ENCODE assay signal across 8 cellular contexts in the genomic region with DNA sequence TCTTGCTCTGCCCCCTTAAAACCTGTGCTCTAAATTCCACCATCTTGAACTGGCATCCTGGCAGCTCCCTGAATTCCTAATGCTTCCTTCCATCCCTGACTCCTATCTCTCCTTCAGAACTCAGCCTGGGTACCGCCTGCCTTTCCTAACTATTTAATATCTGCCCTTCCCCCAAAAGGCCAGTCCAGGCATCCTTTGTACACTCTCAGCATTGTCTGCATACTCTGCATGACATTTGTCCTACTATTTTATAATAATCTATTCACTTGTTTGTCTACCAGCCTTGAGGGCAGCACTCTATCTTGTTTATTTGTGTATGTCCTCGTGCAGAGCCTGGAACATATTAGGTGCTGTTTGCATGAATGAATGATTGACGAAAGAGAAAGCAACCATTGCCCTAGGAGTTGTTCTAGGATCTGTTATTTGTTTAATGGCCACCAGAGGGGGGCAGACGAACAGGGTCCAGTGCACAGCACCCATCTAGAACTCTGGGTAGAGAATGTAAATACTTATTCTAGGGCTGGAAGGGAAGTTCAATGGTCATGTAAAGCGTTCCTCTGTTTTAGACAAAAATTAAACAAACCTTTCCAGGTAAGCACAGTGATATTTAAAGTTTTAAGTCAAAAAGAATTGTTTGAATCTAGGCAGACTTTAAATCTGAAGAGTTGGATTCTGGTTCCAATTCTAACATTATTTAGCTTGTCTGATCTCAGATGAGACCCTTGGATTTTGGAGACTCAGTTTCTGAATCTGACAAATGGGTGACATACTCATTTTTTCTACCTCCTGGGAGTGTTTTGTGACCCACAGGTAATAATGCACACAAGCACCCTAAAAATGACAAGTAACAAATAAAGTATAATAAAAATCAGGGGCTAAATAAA.
DNase-seq lines count a peak whose midpoint lies in the region; ATAC-seq and TF ChIP-seq lines count a peak whose summit lies in the region.

No MANE protein-coding gene starts in this region.

- peak; percentile 78 for TF ChIP-seq CTCF in AG04450 (IDR thresholded peaks at IDR 0.05; ENCODE audit: low read depth, low read length)
- peak; percentile 79 for TF ChIP-seq CTCF in GM12873 (IDR thresholded peaks at IDR 0.05; ENCODE audit: insufficient read depth, low read depth, low read length, missing control alignments)
- TF ChIP-seq CTCF in liver (IDR thresholded peaks at IDR 0.05; ENCODE audit: low read depth, low read length, missing input control) = peak; percentile 77

- POLR2A ChIA-PET in AG04450 (lab: Yijun Ruan, JAX) = no interaction called here

- 11% methylated on average over 5 of the region's 5 CpGs for WGBS in liver

- peak; percentile 92 for ATAC-seq in HG02588 (IDR thresholded peaks at IDR 0.05; ENCODE audit: unreplicated experiment)

- H3K27me3 ChIP-seq in AG04450 (ENCODE audit: control insufficient read depth, insufficient read depth, low read length) (no peaks in the 10 kb centered on the region), liver (ENCODE audit: control insufficient read depth in 4 of 4, insufficient read depth in 4 of 4, low read length in 3 of 4) (no peaks in the 10 kb centered on the region)

- DNase-seq in AG04450 (ENCODE audit: low read depth, low spot score) (peak; percentile 50), NAMALWA (ENCODE audit: low spot score) (peak; percentile 82), T-helper 9 cell (peak; percentile 5), cerebellum (ENCODE audit: low spot score) (peak; percentile 75)
- peak; percentile 20 for DNase-seq in stimulated activated CD8-positive, alpha-beta memory T cell treated with anti-CD3 and anti-CD28 coated beads, Interleukin-12 subunit alpha, Interleukin-12 subunit beta, amount 100 ng/mL, for 24 hours (ENCODE audit: extremely low read depth)

- no peaks in the 10 kb centered on the region; the same call in 1 of the 2 replicates for H3K9me3 ChIP-seq in AG04450 (ENCODE audit: control insufficient read depth, insufficient read depth, low read length)
- no peaks in the 10 kb centered on the region for H3K9me3 ChIP-seq in liver (ENCODE audit: control insufficient read depth in 4 of 4, low read length in 3 of 4)

- no peaks in the 10 kb centered on the region for H3K36me3 ChIP-seq in liver (ENCODE audit: control insufficient read depth in 4 of 4, insufficient read depth in 3 of 4, low read depth in 1 of 4, low read length in 3 of 4)

- peak; percentile 99 to 100 for TF ChIP-seq RAD21 in liver (IDR thresholded peaks at IDR 0.05)

- H3K4me1 ChIP-seq in liver (ENCODE audit: control insufficient read depth in 4 of 4, insufficient read depth in 4 of 4, low read length in 3 of 4) = peaks cover 0 to 4% (median 0%) of the 10 kb centered on the region in 4 donors

- H3K4me3 ChIP-seq in AG04450 (ENCODE audit: low read depth, low read length) (no peak overlapping the region), liver (ENCODE audit: low read depth in 1 of 3, low read length in 3 of 3) (peak overlapping the region in 1 of 3 donors; percentile 13)

- peak overlapping the region; percentile 24 to 42 for H3K9ac ChIP-seq in liver (ENCODE audit: low read depth in 1 of 2, low read length in 2 of 2)

- CTCF ChIA-PET in AG04450 (lab: Charles Lee) = interaction anchor here (0.6 to 7.5 kb wide), 58 partner anchors 8 to 479 kb away, joined by 3 to 119 read pairs (median 4); a partner anchor contains a TSS

- H3K27ac ChIP-seq in AG04450 (ENCODE audit: low read depth, low read length) (no peak overlapping the region), liver (ENCODE audit: low read depth in 1 of 2, low read length in 2 of 2) (no peak overlapping the region)

TF ChIP-seq in liver, 16 proteins besides CTCF, POLR2A, EP300 and RAD21:
- peak; percentile 4 for TF ChIP-seq NR2F2 (IDR thresholded peaks at IDR 0.05)
- TF ChIP-seq RXRA (IDR thresholded peaks at IDR 0.05) = peak in 1 of 2 donors; percentile 19
- TF ChIP-seq FOXA1 (IDR thresholded peaks at IDR 0.05) = no peak
- TF ChIP-seq, protein P1, sequence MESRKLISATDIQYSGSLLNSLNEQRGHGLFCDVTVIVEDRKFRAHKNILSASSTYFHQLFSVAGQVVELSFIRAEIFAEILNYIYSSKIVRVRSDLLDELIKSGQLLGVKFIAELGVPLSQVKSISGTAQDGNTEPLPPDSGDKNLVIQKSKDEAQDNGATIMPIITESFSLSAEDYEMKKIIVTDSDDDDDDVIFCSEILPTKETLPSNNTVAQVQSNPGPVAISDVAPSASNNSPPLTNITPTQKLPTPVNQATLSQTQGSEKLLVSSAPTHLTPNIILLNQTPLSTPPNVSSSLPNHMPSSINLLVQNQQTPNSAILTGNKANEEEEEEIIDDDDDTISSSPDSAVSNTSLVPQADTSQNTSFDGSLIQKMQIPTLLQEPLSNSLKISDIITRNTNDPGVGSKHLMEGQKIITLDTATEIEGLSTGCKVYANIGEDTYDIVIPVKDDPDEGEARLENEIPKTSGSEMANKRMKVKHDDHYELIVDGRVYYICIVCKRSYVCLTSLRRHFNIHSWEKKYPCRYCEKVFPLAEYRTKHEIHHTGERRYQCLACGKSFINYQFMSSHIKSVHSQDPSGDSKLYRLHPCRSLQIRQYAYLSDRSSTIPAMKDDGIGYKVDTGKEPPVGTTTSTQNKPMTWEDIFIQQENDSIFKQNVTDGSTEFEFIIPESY (IDR thresholded peaks at IDR 0.05) = no peak
- TF ChIP-seq, protein P2, sequence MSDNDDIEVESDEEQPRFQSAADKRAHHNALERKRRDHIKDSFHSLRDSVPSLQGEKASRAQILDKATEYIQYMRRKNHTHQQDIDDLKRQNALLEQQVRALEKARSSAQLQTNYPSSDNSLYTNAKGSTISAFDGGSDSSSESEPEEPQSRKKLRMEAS (IDR thresholded peaks at IDR 0.05) = no peak
- TF ChIP-seq GABPA (IDR thresholded peaks at IDR 0.05 in 1 of 2, conservative IDR thresholded peaks at IDR 0.05 in 1 of 2) = no peak
- TF ChIP-seq HNF4A (conservative IDR thresholded peaks at IDR 0.05) = peak; percentile 45 to 61
- TF ChIP-seq, protein P3, sequence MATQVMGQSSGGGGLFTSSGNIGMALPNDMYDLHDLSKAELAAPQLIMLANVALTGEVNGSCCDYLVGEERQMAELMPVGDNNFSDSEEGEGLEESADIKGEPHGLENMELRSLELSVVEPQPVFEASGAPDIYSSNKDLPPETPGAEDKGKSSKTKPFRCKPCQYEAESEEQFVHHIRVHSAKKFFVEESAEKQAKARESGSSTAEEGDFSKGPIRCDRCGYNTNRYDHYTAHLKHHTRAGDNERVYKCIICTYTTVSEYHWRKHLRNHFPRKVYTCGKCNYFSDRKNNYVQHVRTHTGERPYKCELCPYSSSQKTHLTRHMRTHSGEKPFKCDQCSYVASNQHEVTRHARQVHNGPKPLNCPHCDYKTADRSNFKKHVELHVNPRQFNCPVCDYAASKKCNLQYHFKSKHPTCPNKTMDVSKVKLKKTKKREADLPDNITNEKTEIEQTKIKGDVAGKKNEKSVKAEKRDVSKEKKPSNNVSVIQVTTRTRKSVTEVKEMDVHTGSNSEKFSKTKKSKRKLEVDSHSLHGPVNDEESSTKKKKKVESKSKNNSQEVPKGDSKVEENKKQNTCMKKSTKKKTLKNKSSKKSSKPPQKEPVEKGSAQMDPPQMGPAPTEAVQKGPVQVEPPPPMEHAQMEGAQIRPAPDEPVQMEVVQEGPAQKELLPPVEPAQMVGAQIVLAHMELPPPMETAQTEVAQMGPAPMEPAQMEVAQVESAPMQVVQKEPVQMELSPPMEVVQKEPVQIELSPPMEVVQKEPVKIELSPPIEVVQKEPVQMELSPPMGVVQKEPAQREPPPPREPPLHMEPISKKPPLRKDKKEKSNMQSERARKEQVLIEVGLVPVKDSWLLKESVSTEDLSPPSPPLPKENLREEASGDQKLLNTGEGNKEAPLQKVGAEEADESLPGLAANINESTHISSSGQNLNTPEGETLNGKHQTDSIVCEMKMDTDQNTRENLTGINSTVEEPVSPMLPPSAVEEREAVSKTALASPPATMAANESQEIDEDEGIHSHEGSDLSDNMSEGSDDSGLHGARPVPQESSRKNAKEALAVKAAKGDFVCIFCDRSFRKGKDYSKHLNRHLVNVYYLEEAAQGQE (IDR thresholded peaks at IDR 0.05) = peak; percentile 12
- TF ChIP-seq HNF4G (IDR thresholded peaks at IDR 0.05) = no peak
- peak; percentile 23 for TF ChIP-seq SP1 (IDR thresholded peaks at IDR 0.05)
- TF ChIP-seq YY1 (IDR thresholded peaks at IDR 0.05) = peak; percentile 71
- TF ChIP-seq FOXA2 (IDR thresholded peaks at IDR 0.05) = peak; percentile 50
- TF ChIP-seq, protein P4, sequence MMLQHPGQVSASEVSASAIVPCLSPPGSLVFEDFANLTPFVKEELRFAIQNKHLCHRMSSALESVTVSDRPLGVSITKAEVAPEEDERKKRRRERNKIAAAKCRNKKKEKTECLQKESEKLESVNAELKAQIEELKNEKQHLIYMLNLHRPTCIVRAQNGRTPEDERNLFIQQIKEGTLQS (IDR thresholded peaks at IDR 0.05) = no peak
- TF ChIP-seq JUND (IDR thresholded peaks at IDR 0.05) = no peak
- TF ChIP-seq EGR1 (IDR thresholded peaks at IDR 0.05; ENCODE audit: low read depth in 2 of 2) = no peak
- no peak for TF ChIP-seq TAF1 (conservative IDR thresholded peaks at IDR 0.05)

Comparison
In these comparisons a context has a peak if more than half of its experiments do, and no peak if none do; other contexts are left out.
1. DNase-seq: peak in every context shown above with its lines; median percentile 82 in NAMALWA; 75 in cerebellum; 50 in AG04450; 20 in stimulated activated CD8-positive, alpha-beta memory T cell treated with anti-CD3 and anti-CD28 coated beads, Interleukin-12 subunit alpha, Interleukin-12 subunit beta, amount 100 ng/mL, for 24 hours; 5 in T-helper 9 cell.